In genomic region chr1:235504494-235505222, GRCh38 we compare ENCODE assay signal across 8 cellular contexts. TPM values are rescaled to one million over a fixed set of nuclear protein-coding genes. Genes with fewer than 3 reads are reported as not detected.
DNase-seq lines count a peak whose midpoint lies in the region; ATAC-seq lines count a peak whose summit lies in the region.

No MANE protein-coding gene starts in this region.

- H3K4me3 Mint-ChIP-seq in activated CD4-positive, alpha-beta T cell treated with anti-CD3 and anti-CD28 coated beads, Interleukin-2, amount 10 ng/mL, durations not matched to agents 24 days and 14 days: peak overlapping the region; percentile 95

- H3K9me3 ChIP-seq in BLaER1 treated with 17β-estradiol and CSF1 and Interleukin-3, amounts not matched to agents 10 nM and 100 nM (replicated peaks in 1 of 11): no peaks in the 10 kb centered on the region

- peaks cover 4 to 38% (median 25%) of the 10 kb centered on the region in 11 experiments; a peak in 17 of 22 replicates for H4K20me1 ChIP-seq in BLaER1 treated with 17β-estradiol and CSF1 and Interleukin-3, amounts not matched to agents 10 nM and 100 nM

- ATAC-seq in HG03460 (IDR thresholded peaks at IDR 0.05; ENCODE audit: unreplicated experiment) (peak; percentile 82), left lobe of liver (peak; percentile 90)

- intact Hi-C loops in activated CD4-positive, alpha-beta T cell treated with anti-CD3 and anti-CD28 coated beads, Interleukin-2, amount 10 ng/mL, durations not matched to agents 24 days and 14 days (cut with micrococcal nuclease): loop anchor here (2.0 to 10.0 kb wide), 9 partner anchors 138 to 1017 kb away; partner anchors contain the start of genes ARID4B, ERO1B, GGPS1 and IRF2BP2

- peaks cover 6% of the 10 kb centered on the region for H3K27me3 Mint-ChIP-seq in activated CD4-positive, alpha-beta T cell treated with anti-CD3 and anti-CD28 coated beads, Interleukin-2, amount 10 ng/mL, durations not matched to agents 24 days and 14 days

- peaks cover 25% of the 10 kb centered on the region for H3K4me1 Mint-ChIP-seq in activated CD4-positive, alpha-beta T cell treated with anti-CD3 and anti-CD28 coated beads, Interleukin-2, amount 10 ng/mL, durations not matched to agents 24 days and 14 days

- peak; percentile 79 for DNase-seq in GM19240 (ENCODE audit: insufficient read length, low spot score)
- peak; percentile 83 for DNase-seq in NCI-H524 treated with DMSO at 0.1 percent for 48 hours (lab: John Stamatoyannopoulos, UW)
- DNase-seq in activated CD4-positive, alpha-beta T cell treated with anti-CD3 and anti-CD28 coated beads, Interleukin-2, amount 10 ng/mL, durations not matched to agents 24 days and 14 days: peak; percentile 99
- DNase-seq in cortex of kidney (lab: John Stamatoyannopoulos, UW): peak; percentile 58
- peak; percentile 100 for DNase-seq in left lobe of liver (ENCODE audit: low spot score)
- peak; percentile 98 for DNase-seq in stimulated activated CD4-positive, alpha-beta T cell treated with anti-CD3 and anti-CD28 coated beads, Interleukin-2, amount 100 ng/mL, for 4 hours (ENCODE audit: low read depth)

- no peaks in the 10 kb centered on the region for H3K9me3 Mint-ChIP-seq in activated CD4-positive, alpha-beta T cell treated with anti-CD3 and anti-CD28 coated beads, Interleukin-2, amount 10 ng/mL, durations not matched to agents 24 days and 14 days

- peak overlapping the region; percentile 70 to 98 (median 96) for H3K27ac ChIP-seq in BLaER1 treated with 17β-estradiol and CSF1 and Interleukin-3, amounts not matched to agents 10 nM and 100 nM

- H3K27ac Mint-ChIP-seq in activated CD4-positive, alpha-beta T cell treated with anti-CD3 and anti-CD28 coated beads, Interleukin-2, amount 10 ng/mL, durations not matched to agents 24 days and 14 days: peak overlapping the region; percentile 97

- peaks cover 0 to 13% (median 5%) of the 10 kb centered on the region in 11 experiments; a peak in 9 of 22 replicates for H3K36me3 ChIP-seq in BLaER1 treated with 17β-estradiol and CSF1 and Interleukin-3, amounts not matched to agents 10 nM and 100 nM

- peak overlapping the region; percentile 69 to 89 (median 80) for H3K4me3 ChIP-seq in BLaER1 treated with 17β-estradiol and CSF1 and Interleukin-3, amounts not matched to agents 10 nM and 100 nM

- H3K36me3 Mint-ChIP-seq in activated CD4-positive, alpha-beta T cell treated with anti-CD3 and anti-CD28 coated beads, Interleukin-2, amount 10 ng/mL, durations not matched to agents 24 days and 14 days (ENCODE audit: low read depth): peaks cover 8% of the 10 kb centered on the region

- peak overlapping the region; percentile 84 to 97 (median 95) for H3K9ac ChIP-seq in BLaER1 treated with 17β-estradiol and CSF1 and Interleukin-3, amounts not matched to agents 10 nM and 100 nM

- peak overlapping the region; percentile 69 to 89 (median 79) for H3K4me2 ChIP-seq in BLaER1 treated with 17β-estradiol and CSF1 and Interleukin-3, amounts not matched to agents 10 nM and 100 nM

- no peaks in the 10 kb centered on the region for H3K27me3 ChIP-seq in BLaER1 treated with 17β-estradiol and CSF1 and Interleukin-3, amounts not matched to agents 10 nM and 100 nM

- peaks cover 14 to 37% (median 29%) of the 10 kb centered on the region in 10 experiments for H3K4me1 ChIP-seq in BLaER1 treated with 17β-estradiol and CSF1 and Interleukin-3, amounts not matched to agents 10 nM and 100 nM

RNA-seq across cellular contexts. Expression of gene B3GALNT2, which starts 0.4 kb away (rescaled TPM):
- total RNA-seq in activated CD4-positive, alpha-beta T cell treated with anti-CD3 and anti-CD28 coated beads, Interleukin-2, amount 10 ng/mL, durations not matched to agents 24 days and 14 days: 16.1 and 17.2 TPM in 2 replicates
- total RNA-seq in left lobe of liver: 8.9 TPM

Comparison
In these comparisons a context has a peak if more than half of its experiments do, and no peak if none do; other contexts are left out.
1. Peak in every context shown above with its lines: DNase-seq, ATAC-seq, H3K4me3 ChIP-seq and H3K27ac ChIP-seq.